1 cellular context compared by ENCODE assay signal in the genomic region with DNA sequence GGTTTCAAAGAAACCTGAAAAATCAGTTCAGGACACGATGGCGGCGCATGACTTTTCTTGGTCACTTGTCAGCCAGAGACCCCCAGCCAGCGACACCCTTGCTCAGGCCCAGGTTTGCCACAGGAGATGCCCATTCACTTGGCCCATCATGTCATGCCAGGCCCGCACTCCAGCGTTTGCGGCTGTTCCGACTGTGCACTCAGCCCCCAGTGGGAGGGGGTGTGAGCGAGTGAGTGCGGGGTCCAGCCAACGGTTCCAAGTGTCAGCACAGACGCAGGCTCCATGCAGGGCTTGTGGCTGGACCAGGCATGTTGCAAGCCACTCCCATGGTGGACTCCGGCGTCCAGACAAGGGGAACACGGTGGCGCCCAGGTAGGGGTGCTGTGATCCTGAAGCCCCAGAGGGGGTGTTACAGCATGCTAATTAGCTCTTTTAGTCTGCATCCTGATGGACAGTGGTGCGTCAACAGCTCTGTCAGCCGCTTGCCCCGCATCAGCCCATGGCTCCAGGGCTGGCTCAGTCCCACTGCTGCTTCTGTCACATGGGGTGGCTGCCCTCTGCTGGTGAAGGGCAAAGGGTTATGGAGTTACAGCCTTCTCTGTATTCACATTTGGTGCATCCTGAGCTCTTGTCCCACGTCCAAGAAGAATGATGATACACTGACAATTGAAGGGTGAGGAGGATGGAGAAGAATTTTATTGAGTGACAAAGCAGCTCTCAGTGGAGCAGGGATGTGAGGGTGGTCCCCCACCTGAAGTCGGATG.
TF ChIP-seq lines count a peak whose summit lies in the region.

No MANE protein-coding gene starts in this region.

TF ChIP-seq in IMR-90, 13 proteins besides CTCF, POLR2A, EP300 and RAD21:
- TF ChIP-seq SMC3 (IDR thresholded peaks at IDR 0.05; ENCODE audit: low read depth, low read length) = peak; percentile 29; the same call in 1 of the 2 replicates
- TF ChIP-seq, protein P1, sequence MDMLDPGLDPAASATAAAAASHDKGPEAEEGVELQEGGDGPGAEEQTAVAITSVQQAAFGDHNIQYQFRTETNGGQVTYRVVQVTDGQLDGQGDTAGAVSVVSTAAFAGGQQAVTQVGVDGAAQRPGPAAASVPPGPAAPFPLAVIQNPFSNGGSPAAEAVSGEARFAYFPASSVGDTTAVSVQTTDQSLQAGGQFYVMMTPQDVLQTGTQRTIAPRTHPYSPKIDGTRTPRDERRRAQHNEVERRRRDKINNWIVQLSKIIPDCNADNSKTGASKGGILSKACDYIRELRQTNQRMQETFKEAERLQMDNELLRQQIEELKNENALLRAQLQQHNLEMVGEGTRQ (IDR thresholded peaks at IDR 0.05; ENCODE audit: low read depth, low read length) = no peak
